ENCODE assay signal across 8 cellular contexts in the genomic region with DNA sequence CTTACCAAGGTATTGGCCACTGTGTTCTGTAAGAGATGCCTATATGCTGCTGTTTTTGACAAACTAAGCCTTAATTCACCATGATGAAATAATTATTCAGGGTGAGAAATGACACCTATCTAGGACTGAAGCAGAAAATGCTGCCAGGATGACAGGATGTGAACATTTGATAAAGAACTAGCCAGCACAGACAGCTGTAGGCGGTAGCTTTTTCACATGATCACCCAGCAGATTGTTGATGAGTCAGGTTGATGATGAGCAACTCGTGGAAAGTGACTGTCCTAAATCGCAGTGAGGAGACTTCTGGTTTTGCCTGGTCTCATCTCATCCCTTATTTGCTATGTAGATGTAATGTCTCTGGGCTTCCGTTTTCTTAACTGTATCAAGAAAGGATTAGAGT.
A peak's percentile ranks its signal among the peaks of the same experiment; 100 is the strongest.
DNase-seq lines count a peak whose midpoint lies in the region; ATAC-seq, FAIRE-seq and TF ChIP-seq lines count a peak whose summit lies in the region.

No MANE protein-coding gene starts in this region.

- intact Hi-C loops in activated T-helper 1 cell treated with anti-CD3 and anti-CD28 coated beads, Interleukin-12 subunit alpha, Interleukin-12 subunit beta, Interleukin-2, Interleukin-4 antibody, amounts not matched to agents 30 ng/mL and 10 ng/mL and 1 ng/mL, durations not matched to agents 14 hours and 24 hours and 36 hours (cut with micrococcal nuclease): loop anchor here (1.0 to 5.0 kb wide), 9 partner anchors 39 to 752 kb away; a partner anchor contains a TSS
- intact Hi-C loops in Right ventricle myocardium inferior (cut with DNase I): no loop called here

- H3K27ac ChIP-seq in substantia nigra (ENCODE audit: low read depth, low read length, poor library complexity, severe bottlenecking): peak overlapping the region; percentile 54

- ATAC-seq in GM21447 (IDR thresholded peaks at IDR 0.05; ENCODE audit: unreplicated experiment): peak; percentile 88
- ATAC-seq in Right ventricle myocardium inferior: no peak

- H3K27ac Mint-ChIP-seq in activated T-helper 1 cell treated with anti-CD3 and anti-CD28 coated beads, Interleukin-12 subunit alpha, Interleukin-12 subunit beta, Interleukin-2, Interleukin-4 antibody, amounts not matched to agents 30 ng/mL and 10 ng/mL and 1 ng/mL, durations not matched to agents 14 hours and 24 hours and 36 hours: no peak overlapping the region

- H3K36me3 ChIP-seq in GM06990 (ENCODE audit: control insufficient read depth, insufficient read depth, low read length): no peaks in the 10 kb centered on the region

- H3K27me3 ChIP-seq in GM06990 (replicated peaks; ENCODE audit: control insufficient read depth, insufficient read depth, low read length): no peaks in the 10 kb centered on the region

- TF ChIP-seq CTCF in GM06990 (IDR thresholded peaks at IDR 0.05; ENCODE audit: insufficient read depth, low read length, poor library complexity, severe bottlenecking): no peak

- H3K27me3 Mint-ChIP-seq in activated T-helper 1 cell treated with anti-CD3 and anti-CD28 coated beads, Interleukin-12 subunit alpha, Interleukin-12 subunit beta, Interleukin-2, Interleukin-4 antibody, amounts not matched to agents 30 ng/mL and 10 ng/mL and 1 ng/mL, durations not matched to agents 14 hours and 24 hours and 36 hours (ENCODE audit: insufficient read depth): peaks cover 6% of the 10 kb centered on the region

- no peak overlapping the region for H3K4me3 ChIP-seq in GM06990 (replicated peaks; ENCODE audit: low read depth, low read length)

- FAIRE-seq in HTR-8/SVneo (lab: Jason Lieb, UNC): peak; percentile 46

- H3K4me1 Mint-ChIP-seq in activated T-helper 1 cell treated with anti-CD3 and anti-CD28 coated beads, Interleukin-12 subunit alpha, Interleukin-12 subunit beta, Interleukin-2, Interleukin-4 antibody, amounts not matched to agents 30 ng/mL and 10 ng/mL and 1 ng/mL, durations not matched to agents 14 hours and 24 hours and 36 hours (ENCODE audit: low read depth): peaks cover 9% of the 10 kb centered on the region

- DNase-seq in GM06990 (ENCODE audit: extremely low read depth, insufficient read length) (peak; percentile 72), HTR-8/SVneo (ENCODE audit: insufficient read length, low spot score) (peak; percentile 62), kidney glomerular epithelial cell (lab: John Stamatoyannopoulos, UW) (peak; percentile 93), substantia nigra (lab: John Stamatoyannopoulos, UW) (peak in 15 of 49 donors; percentile 5 to 51 (median 34)), NAMALWA (ENCODE audit: low spot score) (no peak), Right ventricle myocardium inferior (ENCODE audit: missing footprints) (no peak)
- peak; percentile 7 for DNase-seq in activated T-helper 1 cell treated with anti-CD3 and anti-CD28 coated beads, Interleukin-12 subunit alpha, Interleukin-12 subunit beta, Interleukin-2, Interleukin-4 antibody, amounts not matched to agents 30 ng/mL and 10 ng/mL and 1 ng/mL, durations not matched to agents 14 hours and 24 hours and 36 hours (ENCODE audit: low spot score)

- H3K36me3 Mint-ChIP-seq in activated T-helper 1 cell treated with anti-CD3 and anti-CD28 coated beads, Interleukin-12 subunit alpha, Interleukin-12 subunit beta, Interleukin-2, Interleukin-4 antibody, amounts not matched to agents 30 ng/mL and 10 ng/mL and 1 ng/mL, durations not matched to agents 14 hours and 24 hours and 36 hours (ENCODE audit: low read depth): no peaks in the 10 kb centered on the region

- no peak overlapping the region for H3K4me3 Mint-ChIP-seq in activated T-helper 1 cell treated with anti-CD3 and anti-CD28 coated beads, Interleukin-12 subunit alpha, Interleukin-12 subunit beta, Interleukin-2, Interleukin-4 antibody, amounts not matched to agents 30 ng/mL and 10 ng/mL and 1 ng/mL, durations not matched to agents 14 hours and 24 hours and 36 hours

- no peaks in the 10 kb centered on the region for H3K9me3 Mint-ChIP-seq in activated T-helper 1 cell treated with anti-CD3 and anti-CD28 coated beads, Interleukin-12 subunit alpha, Interleukin-12 subunit beta, Interleukin-2, Interleukin-4 antibody, amounts not matched to agents 30 ng/mL and 10 ng/mL and 1 ng/mL, durations not matched to agents 14 hours and 24 hours and 36 hours

Comparison
In these comparisons a context has a peak if more than half of its experiments do, and no peak if none do; other contexts are left out.
1. DNase-seq: peak in GM06990 (single experiment), HTR-8/SVneo (single experiment), activated T-helper 1 cell treated with anti-CD3 and anti-CD28 coated beads, Interleukin-12 subunit alpha, Interleukin-12 subunit beta, Interleukin-2, Interleukin-4 antibody, amounts not matched to agents 30 ng/mL and 10 ng/mL and 1 ng/mL, durations not matched to agents 14 hours and 24 hours and 36 hours (single experiment) and kidney glomerular epithelial cell (single experiment); none in NAMALWA (single experiment) and Right ventricle myocardium inferior (single experiment).